In genomic region chr11:128451651-128452470, GRCh38 we compare ENCODE assay signal across 8 cellular contexts.
DNase-seq lines count a peak whose midpoint lies in the region; ATAC-seq and TF ChIP-seq lines count a peak whose summit lies in the region.

No MANE protein-coding gene starts in this region.

- H3K4me3 Mint-ChIP-seq in neural crest cell, result peak overlapping the region; percentile 71

- no peaks in the 10 kb centered on the region for H3K9me3 Mint-ChIP-seq in neural crest cell

- DNase-seq in C1 segment of cervical spinal cord (lab: John Stamatoyannopoulos, UW) (peak in 11 of 14 donors; percentile 21 to 69 (median 56)), NCI-H2029 treated with DMSO at 0.1 percent for 48 hours (lab: John Stamatoyannopoulos, UW) (peak; percentile 42), dorsolateral prefrontal cortex (peak; percentile 6 to 83 (median 66)), neural crest cell (ENCODE audit: low read depth, low spot score) (peak; percentile 61), A172 (ENCODE audit: low spot score) (no peak)
- DNase-seq in activated effector memory CD4-positive, alpha-beta T cell treated with anti-CD3 and anti-CD28 coated beads, Interleukin-2, amount 50 U/mL, for 16 hours, result no peak

- peaks cover 11% of the 10 kb centered on the region for H3K27me3 Mint-ChIP-seq in neural crest cell (ENCODE audit: low read depth)

- H3K27me3 ChIP-seq in dorsolateral prefrontal cortex, result no peaks in the 10 kb centered on the region

- peak overlapping the region; percentile 17 for H3K27ac Mint-ChIP-seq in neural crest cell (ENCODE audit: unreplicated experiment)

- H3K4me1 Mint-ChIP-seq in neural crest cell, result peaks cover 15% of the 10 kb centered on the region

- H3K4me3 ChIP-seq in dorsolateral prefrontal cortex, result peak overlapping the region; percentile 12 to 67 (median 49)

- ATAC-seq in HG03460 (IDR thresholded peaks at IDR 0.05; ENCODE audit: unreplicated experiment) (no peak), GM21737 (IDR thresholded peaks at IDR 0.05; ENCODE audit: unreplicated experiment) (no peak)

- intact Hi-C loops in dorsolateral prefrontal cortex (cut with DNase I), result loop anchor here (5.0 to 10.0 kb wide), 3 partner anchors 70 to 157 kb away; no protein-coding TSS in a partner anchor

- H3K27ac ChIP-seq in dorsolateral prefrontal cortex, result peak overlapping the region; percentile 10 to 89 (median 76)

- peaks cover 6% of the 10 kb centered on the region for H3K36me3 Mint-ChIP-seq in neural crest cell (ENCODE audit: low read depth)

- TF ChIP-seq CTCF in dorsolateral prefrontal cortex (IDR thresholded peaks at IDR 0.05 in 54 of 56, conservative IDR thresholded peaks at IDR 0.05 in 2 of 56; ENCODE audit: low read depth in 1 of 56, partially characterized antibody in 56 of 56) (peak in 9 of 56 donors; percentile 9 to 39 (median 17)), neural crest cell (conservative IDR thresholded peaks at IDR 0.05) (no peak)

Comparison
In these comparisons a context has a peak if more than half of its experiments do, and no peak if none do; other contexts are left out.
1. DNase-seq: peak in C1 segment of cervical spinal cord (11 of 14), NCI-H2029 treated with DMSO at 0.1 percent for 48 hours (single experiment), dorsolateral prefrontal cortex (10 of 10) and neural crest cell (single experiment); none in A172 (single experiment) and activated effector memory CD4-positive, alpha-beta T cell treated with anti-CD3 and anti-CD28 coated beads, Interleukin-2, amount 50 U/mL, for 16 hours (single experiment).